ENCODE assay signal across 9 cellular contexts in genomic region chr11:65502274-65502851, GRCh38. TPM values are rescaled to one million over a fixed set of nuclear protein-coding genes. Genes with fewer than 3 reads are reported as not detected.
DNase-seq lines count a peak whose midpoint lies in the region; ATAC-seq and TF ChIP-seq lines count a peak whose summit lies in the region.
"Had no signal": no experiment of that assay in that cellular context is flagged by ENCODE, and none has a peak within 500 bp of the region (broad histone marks: within the 10 kb centered on the region; RNA-seq: fewer than 3 reads in every experiment).

No MANE protein-coding gene starts in this region.

- peaks cover 36% of the 10 kb centered on the region for H3K36me3 Mint-ChIP-seq in activated CD4-positive, alpha-beta T cell treated with anti-CD3 and anti-CD28 coated beads, Interleukin-2, amount 10 ng/mL, durations not matched to agents 24 days and 14 days (ENCODE audit: low read depth)

- H3K4me3 ChIP-seq in astrocyte of the cerebellum (ENCODE audit: low read depth, low read length) (peak overlapping the region; percentile 87), upper lobe of right lung (peak overlapping the region; percentile 79)

- peaks cover 45% of the 10 kb centered on the region for H3K4me1 Mint-ChIP-seq in activated CD4-positive, alpha-beta T cell treated with anti-CD3 and anti-CD28 coated beads, Interleukin-2, amount 10 ng/mL, durations not matched to agents 24 days and 14 days

- no peaks in the 10 kb centered on the region for H3K9me3 Mint-ChIP-seq in activated CD4-positive, alpha-beta T cell treated with anti-CD3 and anti-CD28 coated beads, Interleukin-2, amount 10 ng/mL, durations not matched to agents 24 days and 14 days

- ATAC-seq in upper lobe of right lung (no peak), HG02870 (IDR thresholded peaks at IDR 0.05; ENCODE audit: unreplicated experiment) (no peak)

- H3K27ac ChIP-seq in upper lobe of right lung = peak overlapping the region; percentile 100

- H3K27me3 Mint-ChIP-seq in activated CD4-positive, alpha-beta T cell treated with anti-CD3 and anti-CD28 coated beads, Interleukin-2, amount 10 ng/mL, durations not matched to agents 24 days and 14 days = no peaks in the 10 kb centered on the region

- no peaks in the 10 kb centered on the region for H3K27me3 ChIP-seq in upper lobe of right lung

- DNase-seq in activated CD4-positive, alpha-beta T cell treated with anti-CD3 and anti-CD28 coated beads, Interleukin-2, amount 10 ng/mL, durations not matched to agents 24 days and 14 days = peak; percentile 71
- no peak for DNase-seq in activated CD4-positive, alpha-beta T cell treated with anti-CD3 and anti-CD28 coated beads, Interleukin-2, amount 50 U/mL, for 48 hours
- DNase-seq in astrocyte of the cerebellum (ENCODE audit: low read depth) (no peak), left kidney (ENCODE audit: low read depth, low spot score) (peak; percentile 47), upper lobe of right lung (no peak), activated T-cell treated with anti-CD3 and anti-CD28 coated beads for 4 hours (no peak)
- DNase-seq in stimulated activated CD8-positive, alpha-beta memory T cell treated with anti-CD3 and anti-CD28 coated beads, Interleukin-4, amount 100 ng/mL, for 48 hours = no peak
- DNase-seq: effector CD8-positive, alpha-beta T cell had no signal

- peaks cover 27% of the 10 kb centered on the region for H3K4me1 ChIP-seq in upper lobe of right lung

- H3K9me3 ChIP-seq in upper lobe of right lung = no peaks in the 10 kb centered on the region

- H3K36me3 ChIP-seq in upper lobe of right lung = peaks cover 58% of the 10 kb centered on the region

- TF ChIP-seq CTCF in astrocyte of the cerebellum (IDR thresholded peaks at IDR 0.05; ENCODE audit: low read depth, low read length, missing control alignments) = no peak
- no peak for TF ChIP-seq CTCF in upper lobe of right lung (IDR thresholded peaks at IDR 0.05)

- in situ Hi-C loops in astrocyte of the cerebellum (cut with HindIII; ENCODE audit: low sequenced_read_pairs) = no loop called here

- H3K4me3 Mint-ChIP-seq in activated CD4-positive, alpha-beta T cell treated with anti-CD3 and anti-CD28 coated beads, Interleukin-2, amount 10 ng/mL, durations not matched to agents 24 days and 14 days = no peak overlapping the region

- intact Hi-C loops in activated CD4-positive, alpha-beta T cell treated with anti-CD3 and anti-CD28 coated beads, Interleukin-2, amount 10 ng/mL, durations not matched to agents 24 days and 14 days (cut with micrococcal nuclease) = no loop called here
- intact Hi-C loops in upper lobe of right lung (cut with DNase I) = loop anchor here (5.0 kb wide), 1 partner anchor 75 kb away; no protein-coding TSS in a partner anchor

- H3K27ac Mint-ChIP-seq in activated CD4-positive, alpha-beta T cell treated with anti-CD3 and anti-CD28 coated beads, Interleukin-2, amount 10 ng/mL, durations not matched to agents 24 days and 14 days = no peak overlapping the region

RNA-seq across cellular contexts. Expression of gene MALAT1, which starts 3.5 kb away (rescaled TPM):
- 5,198 and 5,435 TPM in 2 replicates for total RNA-seq in activated CD4-positive, alpha-beta T cell treated with anti-CD3 and anti-CD28 coated beads, Interleukin-2, amount 10 ng/mL, durations not matched to agents 24 days and 14 days
- total RNA-seq in upper lobe of right lung = 11,917 TPM

RNA-seq across cellular contexts. Expression of gene SCYL1, which starts 22.5 kb away (rescaled TPM):
- 94.2 and 95.8 TPM in 2 replicates for total RNA-seq in activated CD4-positive, alpha-beta T cell treated with anti-CD3 and anti-CD28 coated beads, Interleukin-2, amount 10 ng/mL, durations not matched to agents 24 days and 14 days
- total RNA-seq in upper lobe of right lung = 74.4 TPM

RNA-seq across cellular contexts. Expression of gene LTBP3, which starts 55.8 kb away (rescaled TPM):
- 94.9 and 96.9 TPM in 2 replicates for total RNA-seq in activated CD4-positive, alpha-beta T cell treated with anti-CD3 and anti-CD28 coated beads, Interleukin-2, amount 10 ng/mL, durations not matched to agents 24 days and 14 days
- total RNA-seq in upper lobe of right lung = 128 TPM

Comparison
In these comparisons a context has a peak if more than half of its experiments do, and no peak if none do; other contexts are left out.
1. DNase-seq: peak in activated CD4-positive, alpha-beta T cell treated with anti-CD3 and anti-CD28 coated beads, Interleukin-2, amount 10 ng/mL, durations not matched to agents 24 days and 14 days (single experiment) and left kidney (single experiment); none in activated CD4-positive, alpha-beta T cell treated with anti-CD3 and anti-CD28 coated beads, Interleukin-2, amount 50 U/mL, for 48 hours (0 of 2), astrocyte of the cerebellum (single experiment), upper lobe of right lung (single experiment), activated T-cell treated with anti-CD3 and anti-CD28 coated beads for 4 hours (single experiment) and stimulated activated CD8-positive, alpha-beta memory T cell treated with anti-CD3 and anti-CD28 coated beads, Interleukin-4, amount 100 ng/mL, for 48 hours (single experiment).